Comparison of ENCODE assay signal across 14 cellular contexts in the genomic region with DNA sequence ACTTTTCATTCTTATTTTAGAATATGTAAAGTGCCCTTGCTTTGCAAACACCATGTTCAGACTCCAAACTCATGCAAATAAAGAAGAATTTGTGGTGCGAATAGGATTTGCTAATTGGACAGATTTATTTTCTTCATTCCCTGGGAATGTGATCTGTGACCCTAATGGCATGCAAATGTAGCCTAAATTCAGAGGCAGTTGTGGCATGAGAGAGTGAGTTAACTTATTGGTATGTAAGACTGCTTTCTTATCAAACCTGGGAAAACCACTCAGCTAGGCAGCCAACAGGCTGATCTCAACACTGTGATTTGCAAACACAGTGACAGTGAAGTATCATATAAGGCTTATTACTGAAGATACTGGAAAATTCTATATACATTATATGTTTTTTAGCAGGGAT. TPM values are rescaled to one million over a fixed set of nuclear protein-coding genes. Genes with fewer than 3 reads are reported as not detected.
A peak's percentile ranks its signal among the peaks of the same experiment; 100 is the strongest.
DNase-seq lines count a peak whose midpoint lies in the region; ATAC-seq and TF ChIP-seq lines count a peak whose summit lies in the region.
"Had no signal": no experiment of that assay in that cellular context is flagged by ENCODE, and none has a peak within 500 bp of the region (broad histone marks: within the 10 kb centered on the region; RNA-seq: fewer than 3 reads in every experiment).

No MANE protein-coding gene starts in this region.

- in situ Hi-C loops in mammary epithelial cell (cut with MboI; ENCODE audit: low sequenced_read_pairs in 2 of 2): no loop called here

- no peaks in the 10 kb centered on the region for H4K20me1 ChIP-seq in mammary epithelial cell (ENCODE audit: insufficient read depth, low read length)

- intact Hi-C loops in mammary epithelial cell (cut with micrococcal nuclease): no loop called here
- intact Hi-C loops in MCF 10A (cut with micrococcal nuclease): no loop called here
- intact Hi-C loops in upper lobe of right lung (cut with DNase I): no loop called here

- no peak overlapping the region for H2AFZ ChIP-seq in mammary epithelial cell (ENCODE audit: low read depth, low read length)

- no peak for TF ChIP-seq CTCF in mammary epithelial cell (conservative IDR thresholded peaks at IDR 0.05 in 1 of 2, IDR thresholded peaks at IDR 0.05 in 1 of 2; ENCODE audit: extremely low read depth in 1 of 2, insufficient read depth in 1 of 2, low read depth in 1 of 2, low read length in 2 of 2)
- TF ChIP-seq CTCF in MCF 10A (IDR thresholded peaks at IDR 0.05; ENCODE audit: unreplicated experiment): no peak
- no peak for TF ChIP-seq CTCF in upper lobe of right lung (IDR thresholded peaks at IDR 0.05)

- H3K9me3 Mint-ChIP-seq in MCF 10A (ENCODE audit: unreplicated experiment): no peaks in the 10 kb centered on the region
- H3K9me3 Mint-ChIP-seq: dendritic cell treated with granulocyte-macrophage colony-stimulating factor and Interleukin-4, amounts not matched to agents 40 ng/mL and 50 ng/mL, for 4 days had no signal

- 92% methylated on average over 1 of the region's 1 CpG for WGBS in mammary epithelial cell (ENCODE audit: low coverage, missing lambda C conversion rate)

- no peaks in the 10 kb centered on the region for H3K36me3 ChIP-seq in mammary epithelial cell (ENCODE audit: insufficient read depth, low read length)
- H3K36me3 ChIP-seq in upper lobe of right lung: no peaks in the 10 kb centered on the region

- no peaks in the 10 kb centered on the region for H3K4me1 Mint-ChIP-seq in MCF 10A (ENCODE audit: insufficient read depth, unreplicated experiment)

- DNase-seq in mammary epithelial cell (peak; percentile 65), MCF 10A (ENCODE audit: unreplicated experiment) (no peak), amniotic epithelial cell (ENCODE audit: low read depth) (peak; percentile 97), hepatic stellate cell (ENCODE audit: low spot score) (peak; percentile 36), upper lobe of right lung (no peak), foreskin melanocyte (no peak)
- DNase-seq: activated T-cell treated with anti-CD3 and anti-CD28 coated beads, Interleukin-2, amount 50 U/mL, for 72 hours; NCI-H187 had no signal

- H3K4me3 Mint-ChIP-seq in MCF 10A (ENCODE audit: unreplicated experiment): no peak overlapping the region
- H3K4me3 Mint-ChIP-seq: activated T-cell treated with anti-CD3 and anti-CD28 coated beads, Interleukin-2, amount 50 U/mL, for 72 hours; dendritic cell treated with granulocyte-macrophage colony-stimulating factor and Interleukin-4, amounts not matched to agents 40 ng/mL and 50 ng/mL, for 4 days had no signal

- H3K79me2 ChIP-seq in mammary epithelial cell (ENCODE audit: insufficient read depth, low read length): no peaks in the 10 kb centered on the region

- ATAC-seq in upper lobe of right lung: peak; percentile 62
- no peak for ATAC-seq in GM18868 (IDR thresholded peaks at IDR 0.05; ENCODE audit: unreplicated experiment)
- no peak for ATAC-seq in GM18861 (IDR thresholded peaks at IDR 0.05; ENCODE audit: unreplicated experiment)
- ATAC-seq: activated T-cell treated with anti-CD3 and anti-CD28 coated beads, Interleukin-2, amount 50 U/mL, for 72 hours had no signal

- no peak overlapping the region for H3K4me2 ChIP-seq in mammary epithelial cell (ENCODE audit: insufficient read depth, low read depth, low read length)

- dilution Hi-C loops in mammary epithelial cell (cut with HindIII; ENCODE audit: low sequenced_read_pairs): no loop called here

- H3K27ac Mint-ChIP-seq in MCF 10A (ENCODE audit: low read depth, unreplicated experiment): no peak overlapping the region
- H3K27ac Mint-ChIP-seq: activated T-cell treated with anti-CD3 and anti-CD28 coated beads, Interleukin-2, amount 50 U/mL, for 72 hours; dendritic cell treated with granulocyte-macrophage colony-stimulating factor and Interleukin-4, amounts not matched to agents 40 ng/mL and 50 ng/mL, for 4 days had no signal

- H3K9me3 ChIP-seq in mammary epithelial cell (replicated peaks; ENCODE audit: insufficient read depth, low read length) (no peaks in the 10 kb centered on the region), upper lobe of right lung (no peaks in the 10 kb centered on the region)

- H3K27me3 ChIP-seq in mammary epithelial cell (ENCODE audit: insufficient read depth, low read length): no peaks in the 10 kb centered on the region
- H3K27me3 ChIP-seq in upper lobe of right lung: no peaks in the 10 kb centered on the region

- no peaks in the 10 kb centered on the region for H3K36me3 Mint-ChIP-seq in MCF 10A (ENCODE audit: insufficient read depth, unreplicated experiment)

- POLR2A ChIA-PET in MCF 10A (lab: Yijun Ruan, JAX): interaction anchor here (0.6 kb wide), 1 partner anchor 551 kb away, joined by 4 read pairs; no protein-coding TSS in a partner anchor

- CTCF ChIA-PET in mammary epithelial cell (lab: Charles Lee; ENCODE audit: low non-redundant PET): no interaction called here
- CTCF ChIA-PET in MCF 10A (lab: Yijun Ruan, JAX): no interaction called here

- H3K4me1 ChIP-seq in mammary epithelial cell (ENCODE audit: insufficient read depth, low read length): peaks cover 12% of the 10 kb centered on the region
- H3K4me1 ChIP-seq in upper lobe of right lung: no peaks in the 10 kb centered on the region

- H3K4me3 ChIP-seq in mammary epithelial cell (replicated peaks in 1 of 3; ENCODE audit: insufficient read depth in 1 of 3, low read depth in 2 of 3, low read length in 3 of 3) (no peak overlapping the region), upper lobe of right lung (no peak overlapping the region)

- H3K9ac ChIP-seq in mammary epithelial cell (ENCODE audit: insufficient read depth, low read length): no peak overlapping the region

- H3K27ac ChIP-seq in mammary epithelial cell (ENCODE audit: insufficient read depth, low read depth, low read length) (no peak overlapping the region), upper lobe of right lung (no peak overlapping the region)
- H3K27ac ChIP-seq: 22Rv1, VCaP had no signal

- no TSS peak for BruUV-seq in mammary epithelial cell (replicated peaks; lab: Mats Ljungman, UMichigan)
- BruUV-seq in MCF 10A (replicated peaks; lab: Mats Ljungman, UMichigan): no TSS peak

- no peaks in the 10 kb centered on the region for H3K27me3 Mint-ChIP-seq in MCF 10A (ENCODE audit: insufficient read depth, unreplicated experiment)
- H3K27me3 Mint-ChIP-seq: dendritic cell treated with granulocyte-macrophage colony-stimulating factor and Interleukin-4, amounts not matched to agents 40 ng/mL and 50 ng/mL, for 4 days had no signal

RNA-seq across cellular contexts. Expression of a gene that starts 10.0 kb away (rescaled TPM):
- total RNA-seq in mammary epithelial cell (under 1 TPM in 1 of 2 donors, not detected in 1; 0.17 TPM), MCF 10A (2022) (0.28 and 0.49 TPM in 2 replicates), upper lobe of right lung (not detected)
- polyA plus RNA-seq in mammary epithelial cell: not detected
- polyA minus RNA-seq in mammary epithelial cell: not detected
- total RNA-seq: activated T-cell treated with anti-CD3 and anti-CD28 coated beads, Interleukin-2, amount 50 U/mL, for 72 hours; pulmonary artery endothelial cell had no signal

RNA-seq across cellular contexts. Expression of a gene that starts 10.1 kb away (rescaled TPM):
- 1 to 10 TPM in 1 of 2 donors, under 1 TPM in 1; 0.67 to 3.0 TPM for total RNA-seq in mammary epithelial cell
- 0.28 TPM for polyA plus RNA-seq in mammary epithelial cell
- polyA minus RNA-seq in mammary epithelial cell: 8.7 TPM
- total RNA-seq in MCF 10A (2022): not detected in 2 replicates
- not detected for total RNA-seq in upper lobe of right lung
- total RNA-seq: activated T-cell treated with anti-CD3 and anti-CD28 coated beads, Interleukin-2, amount 50 U/mL, for 72 hours had no signal

Comparison
In these comparisons a context has a peak if more than half of its experiments do, and no peak if none do; other contexts are left out.
1. DNase-seq: peak in mammary epithelial cell (single experiment), amniotic epithelial cell (single experiment) and hepatic stellate cell (single experiment); none in MCF 10A (single experiment), upper lobe of right lung (single experiment) and foreskin melanocyte (single experiment).